15 cellular contexts compared by ENCODE assay signal in the genomic region with DNA sequence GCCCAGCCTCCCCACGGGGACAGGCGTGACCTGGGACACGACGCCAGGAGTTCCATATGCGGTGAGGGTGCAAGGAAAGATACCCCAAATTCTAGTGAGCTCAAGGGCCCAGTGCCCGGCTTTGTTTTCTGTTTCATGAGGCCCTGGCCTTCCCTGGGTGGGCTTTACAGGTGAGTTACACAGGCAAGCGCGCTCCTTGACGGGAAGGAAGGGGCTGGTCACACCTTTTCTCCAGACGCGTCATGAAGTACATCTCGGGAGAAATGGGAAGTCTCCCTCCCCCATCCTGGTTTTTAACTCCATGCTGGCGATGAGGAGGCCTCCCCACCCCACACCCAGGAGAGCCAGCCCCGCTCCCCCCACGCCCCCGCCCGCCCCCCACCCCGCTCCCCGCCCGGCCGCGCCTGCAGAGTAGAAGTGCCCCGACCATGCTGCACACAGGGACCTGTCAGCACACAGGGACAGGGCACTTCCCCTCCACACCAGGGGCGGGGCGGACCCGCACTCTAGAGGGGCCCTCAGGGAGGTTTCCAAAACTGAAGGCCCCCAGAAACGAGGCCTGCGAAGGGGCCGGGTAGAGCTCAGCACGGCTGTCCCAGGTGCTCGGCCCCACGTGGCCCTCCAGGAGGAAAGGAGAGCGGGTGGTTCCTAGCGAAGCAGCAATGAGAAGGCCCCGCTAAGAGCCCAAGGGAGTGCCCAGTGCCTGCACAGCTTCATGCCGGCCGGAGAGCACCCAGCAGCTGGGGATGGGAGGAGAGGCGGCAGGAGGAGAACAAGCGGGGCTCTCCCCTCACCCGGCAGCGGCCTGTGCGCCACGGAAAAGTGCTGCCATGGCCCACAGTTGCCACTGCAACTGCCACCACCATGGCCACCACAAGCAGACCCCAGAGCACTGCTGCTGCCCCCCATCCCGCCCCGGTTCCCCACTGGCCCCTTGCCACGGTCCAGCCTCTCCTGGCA. TPM values are rescaled to one million over a fixed set of nuclear protein-coding genes. Genes with fewer than 3 reads are reported as not detected.
DNase-seq lines count a peak whose midpoint lies in the region; TF ChIP-seq lines count a peak whose summit lies in the region.
"Had no signal": no experiment of that assay in that cellular context is flagged by ENCODE, and none has a peak within 500 bp of the region (broad histone marks: within the 10 kb centered on the region; RNA-seq: fewer than 3 reads in every experiment).

No MANE protein-coding gene starts in this region.

- H3K27ac ChIP-seq in Peyer's patch: peak overlapping the region; percentile 47 to 64 (median 58)
- H3K27ac ChIP-seq in dorsolateral prefrontal cortex: peak overlapping the region in 37 of 59 donors; percentile 14 to 92 (median 62)
- H3K27ac ChIP-seq in skin epidermis: peak overlapping the region in 18 of 21 experiments; percentile 0 to 89 (median 52)
- H3K27ac ChIP-seq: SK-N-MC had no signal

- no peaks in the 10 kb centered on the region for H3K36me3 ChIP-seq in Peyer's patch

- H3K36me3 Mint-ChIP-seq in CD14-positive monocyte: no peaks in the 10 kb centered on the region
- H3K36me3 Mint-ChIP-seq: activated naive CD8-positive, alpha-beta T cell treated with anti-CD3 and anti-CD28 coated beads, Interleukin-2, amount 10 ng/mL, durations not matched to agents 7 days and 5 days had no signal

- H3K4me1 Mint-ChIP-seq in CD14-positive monocyte: peaks cover 51% of the 10 kb centered on the region

- DNase-seq in CD14-positive monocyte (ENCODE audit: low spot score): no peak
- DNase-seq in Peyer's patch: no peak
- DNase-seq in dorsolateral prefrontal cortex: no peak
- no peak for DNase-seq in cerebellar cortex (ENCODE audit: low spot score)
- no peak for DNase-seq in NCI-H226
- DNase-seq in NOMO-1 treated with DMSO at 0.1 percent for 48 hours (lab: John Stamatoyannopoulos, UW; ENCODE audit: unreplicated experiment): no peak
- DNase-seq: activated naive CD8-positive, alpha-beta T cell treated with anti-CD3 and anti-CD28 coated beads, Interleukin-2, amount 10 ng/mL, durations not matched to agents 7 days and 5 days; COR-L47; KG1; midbrain; NCI-H1436; NCI-H446 treated with DMSO at 0.1 percent for 48 hours had no signal

- H3K4me3 Mint-ChIP-seq in CD14-positive monocyte: peak overlapping the region; percentile 47 to 74
- H3K4me3 Mint-ChIP-seq: activated naive CD8-positive, alpha-beta T cell treated with anti-CD3 and anti-CD28 coated beads, Interleukin-2, amount 10 ng/mL, durations not matched to agents 7 days and 5 days; stimulated activated memory B cell treated with anti-CD40 and anti-IgM and Interleukin-4, amounts not matched to agents 10 μg/mL and 1 μg/mL and 100 μg/mL, for 72 hours had no signal

- no peak for TF ChIP-seq POLR2A in Peyer's patch (IDR thresholded peaks at IDR 0.05)

- peak overlapping the region in 5 of 7 donors; percentile 16 to 72 (median 57) for H3K27ac Mint-ChIP-seq in CD14-positive monocyte
- H3K27ac Mint-ChIP-seq: activated naive CD8-positive, alpha-beta T cell treated with anti-CD3 and anti-CD28 coated beads, Interleukin-2, amount 10 ng/mL, durations not matched to agents 7 days and 5 days; stimulated activated memory B cell treated with anti-CD40 and anti-IgM and Interleukin-4, amounts not matched to agents 10 μg/mL and 1 μg/mL and 100 μg/mL, for 72 hours had no signal

- H3K9me3 ChIP-seq in Peyer's patch: no peaks in the 10 kb centered on the region

- TF ChIP-seq CTCF in CD14-positive monocyte (IDR thresholded peaks at IDR 0.05) (no peak), Peyer's patch (IDR thresholded peaks at IDR 0.05) (no peak), dorsolateral prefrontal cortex (IDR thresholded peaks at IDR 0.05 in 54 of 56, conservative IDR thresholded peaks at IDR 0.05 in 2 of 56; ENCODE audit: low read depth in 1 of 56, partially characterized antibody in 56 of 56) (no peak)

- H3K4me3 ChIP-seq in Peyer's patch: no peak overlapping the region
- peak overlapping the region in 41 of 59 donors; percentile 3 to 60 (median 34) for H3K4me3 ChIP-seq in dorsolateral prefrontal cortex
- no peak overlapping the region for H3K4me3 ChIP-seq in skin epidermis
- H3K4me3 ChIP-seq: SK-N-MC had no signal

- peaks cover 5 to 62% (median 8%) of the 10 kb centered on the region in 4 donors for H3K4me1 ChIP-seq in Peyer's patch

- H3K27me3 ChIP-seq in Peyer's patch (no peaks in the 10 kb centered on the region), dorsolateral prefrontal cortex (no peaks in the 10 kb centered on the region)

- peaks cover 0 to 7% (median 2%) of the 10 kb centered on the region in 3 donors for H3K27me3 Mint-ChIP-seq in CD14-positive monocyte (ENCODE audit: low read depth in 3 of 3)
- H3K27me3 Mint-ChIP-seq: activated naive CD8-positive, alpha-beta T cell treated with anti-CD3 and anti-CD28 coated beads, Interleukin-2, amount 10 ng/mL, durations not matched to agents 7 days and 5 days had no signal

- peaks cover 0 to 3% (median 0%) of the 10 kb centered on the region in 7 donors for H3K9me3 Mint-ChIP-seq in CD14-positive monocyte
- H3K9me3 Mint-ChIP-seq: activated naive CD8-positive, alpha-beta T cell treated with anti-CD3 and anti-CD28 coated beads, Interleukin-2, amount 10 ng/mL, durations not matched to agents 7 days and 5 days; stimulated activated memory B cell treated with anti-CD40 and anti-IgM and Interleukin-4, amounts not matched to agents 10 μg/mL and 1 μg/mL and 100 μg/mL, for 72 hours had no signal

- intact Hi-C loops in CD14-positive monocyte (cut with micrococcal nuclease): loop anchor here in 1 of 2 donors (5.0 kb wide), 1 partner anchor 179 kb away; no protein-coding TSS in a partner anchor
- intact Hi-C loops in dorsolateral prefrontal cortex (cut with DNase I): loop anchor here in 1 of 2 donors (5.0 kb wide), 2 partner anchors 39 to 249 kb away; partner anchors contain the start of gene ACE

RNA-seq across cellular contexts. Expression of gene CYB561, which starts 7.7 kb away (rescaled TPM):
- 1 to 10 TPM; 5.2 to 8.3 TPM for polyA plus RNA-seq in CD14-positive monocyte
- total RNA-seq in Peyer's patch (100 to 1,000 TPM in 2 of 4 donors, 10 to 100 TPM in 2; 42.9 to 161 (median 98.5) TPM), dorsolateral prefrontal cortex (10 to 100 TPM; 11.4 to 81.5 (median 46.1) TPM)

RNA-seq across cellular contexts. Expression of gene ACE, which starts 38.5 kb away (rescaled TPM):
- polyA plus RNA-seq in CD14-positive monocyte: not detected
- total RNA-seq in Peyer's patch (1,000 to 10,000 TPM in 2 of 4 donors, 100 to 1,000 TPM in 1, 10 to 100 TPM in 1; 42.9 to 1,678 (median 1,106) TPM), dorsolateral prefrontal cortex (10 to 100 TPM in 92 of 120 experiments, 1 to 10 TPM in 28; 4.2 to 23.0 (median 12.1) TPM)

Comparison
In these comparisons a context has a peak if more than half of its experiments do, and no peak if none do; other contexts are left out.
1. H3K4me3 ChIP-seq: peak in dorsolateral prefrontal cortex (41 of 59); none in Peyer's patch (0 of 4) and skin epidermis (0 of 7).
2. Peak in every context shown above with its lines, with median percentiles within 50 percentile points of each other: H3K27ac ChIP-seq.